In the genomic region with DNA sequence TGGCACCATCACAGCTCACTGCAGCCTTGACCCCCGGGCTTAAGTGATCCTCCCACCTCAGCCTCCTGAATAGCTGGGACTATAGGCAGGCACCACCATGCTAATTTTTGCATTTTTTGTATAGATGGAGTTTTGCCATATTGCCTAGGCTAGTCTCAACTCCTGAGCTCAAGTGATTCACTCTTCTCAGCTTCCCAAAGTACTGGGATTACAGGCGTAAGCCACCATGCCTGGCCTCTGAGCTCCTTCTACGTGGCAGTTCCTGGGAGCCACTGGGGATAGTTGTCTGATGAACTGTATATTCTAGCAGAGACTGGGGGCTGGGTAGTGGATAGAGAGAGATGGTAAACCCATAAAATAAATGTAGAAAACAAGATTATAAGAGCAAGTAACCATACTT, we compare ENCODE assay signal across 13 cellular contexts. TPM values are rescaled to one million over a fixed set of nuclear protein-coding genes. Genes with fewer than 3 reads are reported as not detected.
DNase-seq lines count a peak whose midpoint lies in the region; ATAC-seq and TF ChIP-seq lines count a peak whose summit lies in the region.
"Had no signal": no experiment of that assay in that cellular context is flagged by ENCODE, and none has a peak within 500 bp of the region (broad histone marks: within the 10 kb centered on the region; RNA-seq: fewer than 3 reads in every experiment).

No MANE protein-coding gene starts in this region.

- H3K4ac ChIP-seq in trophoblast cell (ENCODE audit: low read depth, low read length): no peak overlapping the region

- H3K36me3 ChIP-seq in HCT116 (ENCODE audit: control insufficient read depth in 1 of 2, insufficient read depth in 2 of 2, low read length in 2 of 2) (no peaks in the 10 kb centered on the region), left lung (no peaks in the 10 kb centered on the region), trophoblast cell (ENCODE audit: control insufficient read depth in 1 of 2, insufficient read depth in 2 of 2, low read length in 2 of 2) (no peaks in the 10 kb centered on the region)
- H3K36me3 ChIP-seq: HAP-1 had no signal

- H3K9me2 ChIP-seq in HCT116 (ENCODE audit: insufficient read depth): no peaks in the 10 kb centered on the region

- no peak overlapping the region for H2BK12ac ChIP-seq in trophoblast cell (ENCODE audit: low read length)

- TF ChIP-seq CTCF in HCT116 (IDR thresholded peaks at IDR 0.05 in 2 of 3, conservative IDR thresholded peaks at IDR 0.05 in 1 of 3; ENCODE audit: borderline replicate concordance in 1 of 3, insufficient read depth in 1 of 3, low read depth in 2 of 3, low read length in 2 of 3): no peak
- TF ChIP-seq CTCF in left lung (IDR thresholded peaks at IDR 0.05): no peak

- H3K4me2 ChIP-seq in HCT116 (ENCODE audit: low read length): no peak overlapping the region
- no peak overlapping the region for H3K4me2 ChIP-seq in trophoblast cell (ENCODE audit: low read length)

- POLR2A ChIA-PET in HCT116 (lab: Charles Lee): interaction anchor here (2.2 kb wide), 1 partner anchor 323 kb away, joined by 8 read pairs; no protein-coding TSS in a partner anchor

- no peak overlapping the region for H3K23ac ChIP-seq in trophoblast cell (ENCODE audit: low read length)

- H3K9ac ChIP-seq in HCT116 (ENCODE audit: low read length) (no peak overlapping the region), trophoblast cell (ENCODE audit: low read length) (no peak overlapping the region)

- intact Hi-C loops in HCT116 (cut with micrococcal nuclease) (loop anchor here (1.0 to 5.0 kb wide), 3 partner anchors 58 to 460 kb away; no protein-coding TSS in a partner anchor), left lung (cut with DNase I) (loop anchor here in 1 of 2 donors (5.0 kb wide), 1 partner anchor 318 kb away; no protein-coding TSS in a partner anchor)

- RAD21 ChIA-PET in HCT116 (lab: Charles Lee; ENCODE audit: low non-redundant PET in 1 of 2, low total read pairs in 2 of 2, uncharacterized antibody in 2 of 2, unreplicated experiment in 2 of 2): interaction anchor here (0.6 to 2.3 kb wide), 3 partner anchors 314 to 418 kb away, joined by 3 to 13 read pairs (median 4); no protein-coding TSS in a partner anchor

- no peak overlapping the region for H2BK120ac ChIP-seq in trophoblast cell (ENCODE audit: insufficient read depth, low read length, poor library complexity)

- no peak overlapping the region for H4K12ac ChIP-seq in trophoblast cell (ENCODE audit: low read depth, low read length)

- H3K4me3 ChIP-seq in HCT116 (replicated peaks in 1 of 2; ENCODE audit: low read depth in 1 of 2, low read length in 2 of 2) (no peak overlapping the region), left lung (no peak overlapping the region), trophoblast cell (ENCODE audit: low read depth, low read length) (no peak overlapping the region)
- H3K4me3 ChIP-seq: HAP-1 had no signal

- WGBS in trophoblast cell (ENCODE audit: extremely low coverage, insufficient coverage, insufficient read length): no CpG with 5 or more reads among the region's 3 CpGs

- H4K8ac ChIP-seq in trophoblast cell (ENCODE audit: low read depth, low read length): no peak overlapping the region

- ATAC-seq in HCT116 (no peak), left lung (peak; percentile 6), GM18870 (IDR thresholded peaks at IDR 0.05; ENCODE audit: unreplicated experiment) (no peak)

- H3K18ac ChIP-seq in trophoblast cell (ENCODE audit: low read length): no peak overlapping the region

- peaks cover 0 to 3% of the 10 kb centered on the region in 2 experiments; a peak in 1 of 4 replicates for H3K4me1 ChIP-seq in HCT116 (ENCODE audit: control insufficient read depth in 1 of 2, insufficient read depth in 2 of 2, low read length in 2 of 2)
- no peaks in the 10 kb centered on the region for H3K4me1 ChIP-seq in left lung
- H3K4me1 ChIP-seq in trophoblast cell (ENCODE audit: control insufficient read depth in 1 of 2, insufficient read depth in 2 of 2, low read length in 2 of 2): no peaks in the 10 kb centered on the region
- H3K4me1 ChIP-seq: HAP-1 had no signal

- H3K27me3 ChIP-seq in HCT116 (ENCODE audit: insufficient read depth, low read length): no peaks in the 10 kb centered on the region
- no peaks in the 10 kb centered on the region for H3K27me3 ChIP-seq in left lung
- no peaks in the 10 kb centered on the region for H3K27me3 ChIP-seq in trophoblast cell (ENCODE audit: insufficient read depth, low read length)

- H4K91ac ChIP-seq in trophoblast cell (ENCODE audit: low read depth, low read length): no peak overlapping the region

- H3K14ac ChIP-seq in trophoblast cell (ENCODE audit: low read length): no peak overlapping the region

- no peak overlapping the region for H2BK5ac ChIP-seq in trophoblast cell (ENCODE audit: low read depth, low read length, poor library complexity)

- no peaks in the 10 kb centered on the region for H3K79me1 ChIP-seq in trophoblast cell (ENCODE audit: low read length)

- no peak for TF ChIP-seq RAD21 in HCT116 (IDR thresholded peaks at IDR 0.05; ENCODE audit: low read depth)

- H3K9me3 ChIP-seq in HCT116 (ENCODE audit: control insufficient read depth in 1 of 2, insufficient read depth in 1 of 2, low read depth in 1 of 2, low read length in 2 of 2): no peaks in the 10 kb centered on the region
- H3K9me3 ChIP-seq in left lung: no peaks in the 10 kb centered on the region
- H3K9me3 ChIP-seq in trophoblast cell (ENCODE audit: insufficient read depth, low read depth, low read length): no peaks in the 10 kb centered on the region
- H3K9me3 ChIP-seq: HAP-1 had no signal

- TF ChIP-seq POLR2A in HCT116 (IDR thresholded peaks at IDR 0.05; ENCODE audit: borderline replicate concordance, extremely low read depth, insufficient read depth, insufficient read length): no peak

- CTCF ChIA-PET in HCT116 (lab: Charles Lee): interaction anchor here (0.8 to 4.6 kb wide), 22 partner anchors 8 to 423 kb away, joined by 3 to 55 read pairs (median 4); a partner anchor contains a TSS

- H3K79me2 ChIP-seq in HCT116 (ENCODE audit: insufficient read depth, low read length) (no peaks in the 10 kb centered on the region), trophoblast cell (ENCODE audit: control insufficient read depth, insufficient read depth, low read length, poor library complexity) (no peaks in the 10 kb centered on the region)

- H2AK5ac ChIP-seq in trophoblast cell (ENCODE audit: low read length): no peak overlapping the region

- no TSS peak for BruUV-seq in HCT116 (replicated peaks; lab: Mats Ljungman, UMichigan)

- H2AFZ ChIP-seq in HCT116 (ENCODE audit: low read depth, low read length, poor library complexity, severe bottlenecking) (peak overlapping the region; percentile 93), trophoblast cell (ENCODE audit: insufficient read depth, low read length, poor library complexity) (no peak overlapping the region)

- H3K27ac ChIP-seq in HCT116 (ENCODE audit: low read depth, low read length) (no peak overlapping the region), left lung (peak overlapping the region; percentile 48 to 71), trophoblast cell (ENCODE audit: low read depth, low read length) (no peak overlapping the region)

- no peaks in the 10 kb centered on the region for H4K20me1 ChIP-seq in HCT116 (ENCODE audit: insufficient read depth)

- no peak for DNase-seq in HCT116 (ENCODE audit: low read depth, low spot score)
- DNase-seq in left lung: no peak
- peak; percentile 77 to 82 for DNase-seq in trophoblast cell
- DNase-seq in NCI-H1105 treated with DMSO at 0.1 percent for 48 hours (lab: John Stamatoyannopoulos, UW): no peak
- DNase-seq in NCI-H524 (lab: John Stamatoyannopoulos, UW): no peak
- DNase-seq: COR-L47, GOT3 had no signal

TF ChIP-seq in HCT116, 20 proteins besides CTCF, POLR2A, EP300 and RAD21 (continues in another document):
- TF ChIP-seq EZH2 (IDR thresholded peaks at IDR 0.05) (no peak), FOSL1 (IDR thresholded peaks at IDR 0.05; ENCODE audit: low read depth) (no peak), SRF (IDR thresholded peaks at IDR 0.05; ENCODE audit: low read depth) (no peak), SIN3A (IDR thresholded peaks at IDR 0.05; ENCODE audit: low read depth) (no peak), EGR1 (IDR thresholded peaks at IDR 0.05; ENCODE audit: low read depth) (no peak), JUND (IDR thresholded peaks at IDR 0.05) (no peak), ELF1 (IDR thresholded peaks at IDR 0.05; ENCODE audit: borderline replicate concordance, low read depth) (no peak)
- TF ChIP-seq, protein P1, sequence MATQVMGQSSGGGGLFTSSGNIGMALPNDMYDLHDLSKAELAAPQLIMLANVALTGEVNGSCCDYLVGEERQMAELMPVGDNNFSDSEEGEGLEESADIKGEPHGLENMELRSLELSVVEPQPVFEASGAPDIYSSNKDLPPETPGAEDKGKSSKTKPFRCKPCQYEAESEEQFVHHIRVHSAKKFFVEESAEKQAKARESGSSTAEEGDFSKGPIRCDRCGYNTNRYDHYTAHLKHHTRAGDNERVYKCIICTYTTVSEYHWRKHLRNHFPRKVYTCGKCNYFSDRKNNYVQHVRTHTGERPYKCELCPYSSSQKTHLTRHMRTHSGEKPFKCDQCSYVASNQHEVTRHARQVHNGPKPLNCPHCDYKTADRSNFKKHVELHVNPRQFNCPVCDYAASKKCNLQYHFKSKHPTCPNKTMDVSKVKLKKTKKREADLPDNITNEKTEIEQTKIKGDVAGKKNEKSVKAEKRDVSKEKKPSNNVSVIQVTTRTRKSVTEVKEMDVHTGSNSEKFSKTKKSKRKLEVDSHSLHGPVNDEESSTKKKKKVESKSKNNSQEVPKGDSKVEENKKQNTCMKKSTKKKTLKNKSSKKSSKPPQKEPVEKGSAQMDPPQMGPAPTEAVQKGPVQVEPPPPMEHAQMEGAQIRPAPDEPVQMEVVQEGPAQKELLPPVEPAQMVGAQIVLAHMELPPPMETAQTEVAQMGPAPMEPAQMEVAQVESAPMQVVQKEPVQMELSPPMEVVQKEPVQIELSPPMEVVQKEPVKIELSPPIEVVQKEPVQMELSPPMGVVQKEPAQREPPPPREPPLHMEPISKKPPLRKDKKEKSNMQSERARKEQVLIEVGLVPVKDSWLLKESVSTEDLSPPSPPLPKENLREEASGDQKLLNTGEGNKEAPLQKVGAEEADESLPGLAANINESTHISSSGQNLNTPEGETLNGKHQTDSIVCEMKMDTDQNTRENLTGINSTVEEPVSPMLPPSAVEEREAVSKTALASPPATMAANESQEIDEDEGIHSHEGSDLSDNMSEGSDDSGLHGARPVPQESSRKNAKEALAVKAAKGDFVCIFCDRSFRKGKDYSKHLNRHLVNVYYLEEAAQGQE (IDR thresholded peaks at IDR 0.05; ENCODE audit: low read depth): no peak

RNA-seq across cellular contexts. Expression of a gene that starts 26.1 kb away (rescaled TPM):
- total RNA-seq in HCT116 (2021; ENCODE audit: unreplicated experiment) (not detected), left lung (1 to 10 TPM; 1.3 to 7.7 TPM)
- not detected in 2 replicates for polyA plus RNA-seq in HCT116 (2012)
- polyA plus RNA-seq in trophoblast cell (2013): under 0.01 TPM in 1 of 2 replicates, not detected in the other
- total RNA-seq: A172; A673; CD4-positive, alpha-beta memory T cell had no signal
- polyA plus RNA-seq: BJ; CD4-positive, alpha-beta memory T cell had no signal

Comparison
In these comparisons a context has a peak if more than half of its experiments do, and no peak if none do; other contexts are left out.
1. DNase-seq: peak in trophoblast cell (2 of 2); none in HCT116 (single experiment), left lung (0 of 2), NCI-H1105 treated with DMSO at 0.1 percent for 48 hours (single experiment) and NCI-H524 (0 of 2).
2. H3K27ac ChIP-seq: peak in left lung (2 of 2); none in HCT116 (single experiment) and trophoblast cell (single experiment).